ENCODE assay signal across 28 cellular contexts in the genomic region with DNA sequence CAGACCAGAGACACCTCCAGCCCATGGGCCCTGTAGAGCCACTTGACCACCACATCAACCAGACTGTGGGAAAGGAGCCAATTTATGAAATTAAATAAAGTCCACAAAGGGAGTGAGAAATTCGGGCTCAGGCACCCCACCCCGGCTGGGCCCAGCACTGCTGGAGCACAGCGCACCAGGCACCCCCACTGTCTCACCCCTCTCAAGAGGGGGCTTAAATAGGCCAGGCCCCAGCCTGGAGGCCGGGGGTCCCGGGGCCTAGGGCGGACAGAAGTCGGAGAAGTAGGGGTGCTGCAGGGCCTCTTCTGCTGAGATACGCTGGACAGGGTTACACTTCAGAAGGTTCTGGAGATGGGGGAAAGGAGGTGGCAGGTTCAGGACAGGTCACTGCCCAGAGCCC.
"Had no signal": no experiment of that assay in that cellular context is flagged by ENCODE, and none has a peak within 500 bp of the region (broad histone marks: within the 10 kb centered on the region; RNA-seq: fewer than 3 reads in every experiment).

No MANE protein-coding gene starts in this region.

- H3K4me2 ChIP-seq: hepatocyte had no signal

- H3K27me3 ChIP-seq: body of pancreas, hepatocyte had no signal

- DNase-seq: activated CD4-positive, alpha-beta memory T cell treated with anti-CD3 and anti-CD28 coated beads for 36 hours; activated CD4-positive, alpha-beta T cell treated with anti-CD3 and anti-CD28 coated beads for 36 hours; activated CD4-positive, alpha-beta T cell treated with anti-CD3 and anti-CD28 coated beads, Interleukin-2, amount 10 ng/mL, durations not matched to agents 24 days and 14 days; activated CD4-positive, CD25-positive, alpha-beta regulatory T cell; activated CD4-positive, CD25-positive, alpha-beta regulatory T cell treated with anti-CD3 and anti-CD28 coated beads, Interleukin-2, amount 50 U/mL, for 72 hours; activated CD8-positive, alpha-beta memory T cell treated with anti-CD3 and anti-CD28 coated beads, Interleukin-2, amount 10 ng/mL, durations not matched to agents 7 days and 5 days; activated CD8-positive, alpha-beta memory T cell treated with anti-CD3 and anti-CD28 coated beads, Interleukin-2, amount 50 U/mL, for 4 hours; activated CD8-positive, alpha-beta T cell treated with anti-CD3 and anti-CD28 coated beads, Interleukin-2, amount 10 ng/mL, durations not matched to agents 7 days and 5 days; activated effector memory CD4-positive, alpha-beta T cell treated with anti-CD3 and anti-CD28 coated beads, Interleukin-2, amount 50 U/mL, for 16 hours; activated naive CD4-positive, alpha-beta T cell treated with anti-CD3 and anti-CD28 coated beads, Interleukin-2, amount 10 ng/mL, durations not matched to agents 7 days and 5 days; activated T-cell treated with anti-CD3 and anti-CD28 coated beads, Interleukin-2, amount 50 U/mL, for 1 hour; activated T-cell treated with anti-CD3 and anti-CD28 coated beads, Interleukin-2, amount 50 U/mL, for 48 hours; amniotic stem cell; aorta; body of pancreas; caudate nucleus; cortex of kidney; effector CD8-positive, alpha-beta T cell; esophagus squamous epithelium; foreskin melanocyte; heart right ventricle; T-helper 2 cell had no signal

- H3K9me3 Mint-ChIP-seq: activated CD4-positive, alpha-beta memory T cell treated with anti-CD3 and anti-CD28 coated beads for 36 hours; activated CD4-positive, alpha-beta T cell treated with anti-CD3 and anti-CD28 coated beads, Interleukin-2, amount 10 ng/mL, durations not matched to agents 24 days and 14 days; activated naive CD4-positive, alpha-beta T cell treated with anti-CD3 and anti-CD28 coated beads, Interleukin-2, amount 10 ng/mL, durations not matched to agents 7 days and 5 days; activated naive CD4-positive, alpha-beta T cell treated with anti-CD3 and anti-CD28 coated beads, Interleukin-2, amount 50 U/mL, for 72 hours; activated T-helper 1 cell treated with anti-CD3 and anti-CD28 coated beads, Interleukin-12 subunit alpha, Interleukin-12 subunit beta, Interleukin-2, Interleukin-4 antibody, amounts not matched to agents 30 ng/mL and 10 ng/mL and 1 ng/mL, durations not matched to agents 14 hours and 24 hours and 36 hours; activated T-helper 2 cell treated with anti-CD3 and anti-CD28 coated beads, Interferon-gamma antibody, Interleukin-2, Interleukin-4, amounts not matched to agents 10 μg/mL and 5 μg/mL and 100 μg/mL, durations not matched to agents 14 hours and 24 hours and 36 hours had no signal

- H3K36me3 Mint-ChIP-seq: activated CD8-positive, alpha-beta memory T cell treated with anti-CD3 and anti-CD28 coated beads, Interleukin-2, amount 10 ng/mL, durations not matched to agents 7 days and 5 days; activated naive CD4-positive, alpha-beta T cell treated with anti-CD3 and anti-CD28 coated beads, Interleukin-2, amount 50 U/mL, for 72 hours had no signal

- H3K27ac ChIP-seq: body of pancreas, epithelial cell of prostate, esophagus squamous epithelium, gastroesophageal sphincter, heart right ventricle, hepatocyte had no signal

- H3K27me3 Mint-ChIP-seq: activated CD4-positive, alpha-beta memory T cell treated with anti-CD3 and anti-CD28 coated beads for 36 hours; activated CD4-positive, alpha-beta T cell treated with anti-CD3 and anti-CD28 coated beads for 36 hours had no signal

- H3K4me3 Mint-ChIP-seq: activated CD4-positive, alpha-beta memory T cell treated with anti-CD3 and anti-CD28 coated beads for 36 hours; activated CD4-positive, alpha-beta T cell treated with anti-CD3 and anti-CD28 coated beads for 36 hours; activated CD4-positive, alpha-beta T cell treated with anti-CD3 and anti-CD28 coated beads, Interleukin-2, amount 10 ng/mL, durations not matched to agents 24 days and 14 days; activated CD8-positive, alpha-beta memory T cell treated with anti-CD3 and anti-CD28 coated beads, Interleukin-2, amount 10 ng/mL, durations not matched to agents 7 days and 5 days; activated CD8-positive, alpha-beta T cell treated with anti-CD3 and anti-CD28 coated beads, Interleukin-2, amount 10 ng/mL, durations not matched to agents 7 days and 5 days; activated naive CD4-positive, alpha-beta T cell treated with anti-CD3 and anti-CD28 coated beads, Interleukin-2, amount 10 ng/mL, durations not matched to agents 7 days and 5 days; activated T-helper 1 cell treated with anti-CD3 and anti-CD28 coated beads, Interleukin-12 subunit alpha, Interleukin-12 subunit beta, Interleukin-2, Interleukin-4 antibody, amounts not matched to agents 30 ng/mL and 10 ng/mL and 1 ng/mL, durations not matched to agents 14 hours and 24 hours and 36 hours had no signal

- H3K9me3 ChIP-seq: body of pancreas, esophagus squamous epithelium, gastroesophageal sphincter, heart right ventricle had no signal

- H3K4me3 ChIP-seq: body of pancreas, esophagus squamous epithelium, gastroesophageal sphincter, heart right ventricle, hepatocyte had no signal

- H2AFZ ChIP-seq: hepatocyte had no signal

- H3K27ac Mint-ChIP-seq: activated CD4-positive, alpha-beta memory T cell treated with anti-CD3 and anti-CD28 coated beads for 36 hours; activated CD4-positive, alpha-beta T cell treated with anti-CD3 and anti-CD28 coated beads for 36 hours; activated CD4-positive, alpha-beta T cell treated with anti-CD3 and anti-CD28 coated beads, Interleukin-2, amount 10 ng/mL, durations not matched to agents 24 days and 14 days; activated CD8-positive, alpha-beta memory T cell treated with anti-CD3 and anti-CD28 coated beads, Interleukin-2, amount 10 ng/mL, durations not matched to agents 7 days and 5 days; activated CD8-positive, alpha-beta T cell treated with anti-CD3 and anti-CD28 coated beads, Interleukin-2, amount 10 ng/mL, durations not matched to agents 7 days and 5 days; activated naive CD4-positive, alpha-beta T cell treated with anti-CD3 and anti-CD28 coated beads, Interleukin-2, amount 10 ng/mL, durations not matched to agents 7 days and 5 days; activated naive CD4-positive, alpha-beta T cell treated with anti-CD3 and anti-CD28 coated beads, Interleukin-2, amount 50 U/mL, for 72 hours; activated T-helper 1 cell treated with anti-CD3 and anti-CD28 coated beads, Interleukin-12 subunit alpha, Interleukin-12 subunit beta, Interleukin-2, Interleukin-4 antibody, amounts not matched to agents 30 ng/mL and 10 ng/mL and 1 ng/mL, durations not matched to agents 14 hours and 24 hours and 36 hours; activated T-helper 2 cell treated with anti-CD3 and anti-CD28 coated beads, Interferon-gamma antibody, Interleukin-2, Interleukin-4, amounts not matched to agents 10 μg/mL and 5 μg/mL and 100 μg/mL, durations not matched to agents 14 hours and 24 hours and 36 hours had no signal
